In genomic region chr16:19898924-19899604, GRCh38 we compare ENCODE assay signal across 8 cellular contexts.
DNase-seq lines count a peak whose midpoint lies in the region; ATAC-seq and TF ChIP-seq lines count a peak whose summit lies in the region.

No MANE protein-coding gene starts in this region.

- H3K36me3 ChIP-seq in OCI-LY1 (ENCODE audit: insufficient read depth, low read length) = no peaks in the 10 kb centered on the region

- TF ChIP-seq CTCF in HL-60 (IDR thresholded peaks at IDR 0.05; ENCODE audit: insufficient read depth, low read length) = peak; percentile 83
- peak; percentile 67 for TF ChIP-seq CTCF in OCI-LY1 (IDR thresholded peaks at IDR 0.05; ENCODE audit: low read length)

- H3K9me3 ChIP-seq in OCI-LY1 (ENCODE audit: low read length) = no peaks in the 10 kb centered on the region

- no peaks in the 10 kb centered on the region for H3K9me2 ChIP-seq in OCI-LY1 (ENCODE audit: low read depth, low read length)

- no peaks in the 10 kb centered on the region for H3F3A ChIP-seq in OCI-LY1 (ENCODE audit: insufficient read depth, low read length)

- peak; percentile 57 for DNase-seq in DMS79 treated with DMSO at 0.1 percent for 48 hours (lab: John Stamatoyannopoulos, UW)
- peak in 1 of 2 experiments; percentile 44 for DNase-seq in HL-60 (ENCODE audit: low read depth in 1 of 2, low spot score in 1 of 2)
- peak; percentile 44 for DNase-seq in amniotic epithelial cell (ENCODE audit: low read depth)
- DNase-seq in hepatic stellate cell (ENCODE audit: low spot score) = peak; percentile 54
- DNase-seq in stimulated activated CD4-positive, alpha-beta T cell treated with anti-CD3 and anti-CD28 coated beads, Interleukin-15, amount 100 ng/mL, for 24 hours = peak; percentile 60
- DNase-seq in activated gamma-delta T cell treated with Interleukin-2 at 50 U/mL for 16 hours = no peak

- H3K4me3 ChIP-seq in HL-60 (replicated peaks; ENCODE audit: insufficient read depth, low read length) (no peak overlapping the region), OCI-LY1 (ENCODE audit: low read depth, low read length, poor library complexity, severe bottlenecking) (no peak overlapping the region)

- no peak overlapping the region for H2AFZ ChIP-seq in OCI-LY1 (ENCODE audit: low read length)

- H3K27ac ChIP-seq in HL-60 (replicated peaks) (no peak overlapping the region), OCI-LY1 (ENCODE audit: low read depth, low read length, poor library complexity, severe bottlenecking) (no peak overlapping the region)

- ATAC-seq in HG03439 (IDR thresholded peaks at IDR 0.05; ENCODE audit: unreplicated experiment) = no peak

- no peaks in the 10 kb centered on the region for H4K20me1 ChIP-seq in OCI-LY1 (ENCODE audit: insufficient read depth, low read length)

- no peaks in the 10 kb centered on the region for H3K4me1 ChIP-seq in OCI-LY1 (ENCODE audit: insufficient read depth, low read length, severe bottlenecking)

- no peaks in the 10 kb centered on the region for H3K79me2 ChIP-seq in OCI-LY1 (ENCODE audit: insufficient read depth, low read length)

- no peak overlapping the region for H3K4me2 ChIP-seq in OCI-LY1 (ENCODE audit: low read length)

- H3K27me3 ChIP-seq in HL-60 (ENCODE audit: insufficient read depth, poor library complexity, severe bottlenecking) = no peaks in the 10 kb centered on the region
- no peaks in the 10 kb centered on the region; the same call in 1 of the 2 replicates for H3K27me3 ChIP-seq in OCI-LY1 (ENCODE audit: insufficient read depth, low read length)

- H3K9ac ChIP-seq in OCI-LY1 (ENCODE audit: low read length) = no peak overlapping the region
